Comparison of ENCODE assay signal across 11 cellular contexts in the genomic region with DNA sequence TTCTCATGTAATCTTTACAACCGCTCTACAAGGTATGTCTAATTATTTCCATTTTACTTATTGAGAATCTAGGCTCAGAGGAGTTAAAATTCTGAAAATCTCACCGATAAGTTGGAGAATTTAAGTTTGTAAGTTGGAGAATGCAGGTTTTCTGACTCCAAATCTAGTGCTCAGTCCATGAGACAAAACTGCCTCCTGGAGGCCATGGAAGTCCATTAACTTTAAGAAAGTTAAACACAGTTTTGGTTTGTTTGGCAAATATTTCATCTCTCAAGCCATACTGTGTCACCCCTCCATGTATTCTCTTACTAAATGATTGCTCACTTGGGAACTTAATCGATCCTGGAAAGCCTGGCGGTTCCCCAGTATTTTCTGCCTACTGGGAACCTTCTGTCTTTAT. TPM values are rescaled to one million over a fixed set of nuclear protein-coding genes. Genes with fewer than 3 reads are reported as not detected.
A peak's percentile ranks its signal among the peaks of the same experiment; 100 is the strongest.
DNase-seq lines count a peak whose midpoint lies in the region; ATAC-seq, FAIRE-seq and TF ChIP-seq lines count a peak whose summit lies in the region.
"Had no signal": no experiment of that assay in that cellular context is flagged by ENCODE, and none has a peak within 500 bp of the region (broad histone marks: within the 10 kb centered on the region; RNA-seq: fewer than 3 reads in every experiment).

No MANE protein-coding gene starts in this region.

- no peak overlapping the region for H2BK15ac ChIP-seq in IMR-90 (ENCODE audit: low read depth, low read length)

- no peak overlapping the region for H3K4ac ChIP-seq in IMR-90 (ENCODE audit: low read depth, low read length)

- H3K79me1 ChIP-seq in IMR-90 (ENCODE audit: low read depth in 1 of 2, low read length in 2 of 2), result no peaks in the 10 kb centered on the region

- ATAC-seq in IMR-90 (ENCODE audit: low read depth), result no peak
- ATAC-seq in GM18909 (IDR thresholded peaks at IDR 0.05; ENCODE audit: poor library complexity, unreplicated experiment), result no peak

- no peak overlapping the region for H4K91ac ChIP-seq in IMR-90 (ENCODE audit: insufficient read depth, low read depth, low read length)

- H2BK20ac ChIP-seq in IMR-90 (ENCODE audit: low read depth, low read length), result no peak overlapping the region

- no peak overlapping the region for H3K9ac ChIP-seq in IMR-90 (ENCODE audit: low read depth, low read length)
- no peak overlapping the region for H3K9ac ChIP-seq in liver (ENCODE audit: low read depth in 1 of 2, low read length in 2 of 2)

- H3K9me3 ChIP-seq in IMR-90 (ENCODE audit: control insufficient read depth, insufficient read depth, low read length) (no peaks in the 10 kb centered on the region), liver (ENCODE audit: control insufficient read depth in 4 of 4, low read length in 3 of 4) (no peaks in the 10 kb centered on the region)

- dilution Hi-C loops in IMR-90 (cut with HindIII; ENCODE audit: low sequenced_read_pairs, unreplicated experiment), result no loop called here

- H3K36me3 ChIP-seq in IMR-90 (ENCODE audit: control insufficient read depth, insufficient read depth, low read length) (no peaks in the 10 kb centered on the region), liver (ENCODE audit: control insufficient read depth in 4 of 4, insufficient read depth in 3 of 4, low read depth in 1 of 4, low read length in 3 of 4) (no peaks in the 10 kb centered on the region)

- no peak overlapping the region for H3K4me3 ChIP-seq in IMR-90 (ENCODE audit: insufficient read depth, low read depth, low read length)
- no peak overlapping the region for H3K4me3 ChIP-seq in liver (ENCODE audit: low read depth in 1 of 3, low read length in 3 of 3)

- POLR2A ChIA-PET in IMR-90 (lab: Charles Lee; ENCODE audit: unreplicated experiment), result no interaction called here

- no peak overlapping the region for H3K14ac ChIP-seq in IMR-90 (replicated peaks; ENCODE audit: low read depth, low read length)

- TF ChIP-seq CTCF in D721Med (IDR thresholded peaks at IDR 0.05; ENCODE audit: insufficient read depth, missing control alignments), result peak; percentile 32
- peak; percentile 49 for TF ChIP-seq CTCF in IMR-90 (conservative IDR thresholded peaks at IDR 0.05; ENCODE audit: low read depth, low read length)
- peak; percentile 22 for TF ChIP-seq CTCF in liver (IDR thresholded peaks at IDR 0.05; ENCODE audit: low read depth, low read length, missing input control)

- H3K23ac ChIP-seq in IMR-90 (ENCODE audit: low read depth, low read length), result no peak overlapping the region

- BruUV-seq in IMR-90 (replicated peaks; lab: Mats Ljungman, UMichigan), result no TSS peak

- H2AFZ ChIP-seq in IMR-90 (replicated peaks; ENCODE audit: low read length, poor library complexity), result no peak overlapping the region

- no peaks in the 10 kb centered on the region for H4K20me1 ChIP-seq in IMR-90 (ENCODE audit: insufficient read depth, low read length)

- H3K27ac ChIP-seq in IMR-90 (ENCODE audit: insufficient read depth, low read length) (no peak overlapping the region), liver (ENCODE audit: low read depth in 1 of 2, low read length in 2 of 2) (no peak overlapping the region)

- no peak overlapping the region for H2AK5ac ChIP-seq in IMR-90 (ENCODE audit: low read depth, low read length)

- no peak overlapping the region for H3K18ac ChIP-seq in IMR-90 (ENCODE audit: low read depth, low read length)

- no peak overlapping the region for H2BK5ac ChIP-seq in IMR-90 (ENCODE audit: low read depth, low read length, poor library complexity, severe bottlenecking)

- no peaks in the 10 kb centered on the region; the same call in 1 of the 2 replicates for H3K27me3 ChIP-seq in IMR-90 (ENCODE audit: control insufficient read depth, insufficient read depth, low read length)
- no peaks in the 10 kb centered on the region for H3K27me3 ChIP-seq in liver (ENCODE audit: control insufficient read depth in 4 of 4, insufficient read depth in 4 of 4, low read length in 3 of 4)

- no peak overlapping the region for H3K56ac ChIP-seq in IMR-90 (ENCODE audit: extremely low read depth, insufficient read depth, low read length)

- intact Hi-C loops in IMR-90 (cut with micrococcal nuclease), result loop anchor here (5.0 kb wide), 1 partner anchor 327 kb away; no protein-coding TSS in a partner anchor

- in situ Hi-C loops in IMR-90 (cut with MboI; ENCODE audit: low sequenced_read_pairs), result no loop called here
- in situ Hi-C loops in T47D (cut with HindIII; ENCODE audit: low pct_unique_long_range_greater_than_20kb, low sequenced_read_pairs), result no loop called here

- no peak for TF ChIP-seq POLR2A in IMR-90 (IDR thresholded peaks at IDR 0.05; ENCODE audit: low read depth, low read length)

- peak; percentile 58 for FAIRE-seq in D721Med (lab: Jason Lieb, UNC)

- WGBS in IMR-90 (ENCODE audit: extremely low coverage in 2 of 2, insufficient read length in 1 of 2), 2 experiments, result no CpG with 5 or more reads among the region's 4 CpGs
- 89% methylated on average over 4 of the region's 4 CpGs for WGBS in liver

- peak; percentile 67 for TF ChIP-seq RAD21 in IMR-90 (IDR thresholded peaks at IDR 0.05; ENCODE audit: low read length)
- peak; percentile 66 to 68 for TF ChIP-seq RAD21 in liver (IDR thresholded peaks at IDR 0.05)

- no peak overlapping the region for H2AK9ac ChIP-seq in IMR-90 (replicated peaks; ENCODE audit: low read depth, low read length, poor library complexity)

- H3K9me1 ChIP-seq in IMR-90 (ENCODE audit: insufficient read depth, low read length), result no peaks in the 10 kb centered on the region

- DNase-seq in D721Med (ENCODE audit: insufficient read length, low spot score), result no peak
- DNase-seq in IMR-90, result peak; percentile 47
- DNase-seq in T47D (ENCODE audit: low read depth in 1 of 2, low spot score in 1 of 2), result peak; percentile 17 to 46
- no peak for DNase-seq in activated CD4-positive, CD25-positive, alpha-beta regulatory T cell (lab: John Stamatoyannopoulos, UW)
- no peak for DNase-seq in NCI-H526 (lab: John Stamatoyannopoulos, UW)
- DNase-seq in NAMALWA (ENCODE audit: low spot score), result no peak
- DNase-seq: islet precursor cell, NCI-H2081 treated with DMSO at 0.1 percent for 48 hours, nucleus accumbens had no signal

- no peak overlapping the region for H4K5ac ChIP-seq in IMR-90 (ENCODE audit: low read depth, low read length)

- CTCF ChIA-PET in IMR-90 (lab: Yijun Ruan, JAX), result no interaction called here

- no peak overlapping the region for H4K8ac ChIP-seq in IMR-90 (ENCODE audit: low read depth in 2 of 2, low read length in 2 of 2)

- H3K4me2 ChIP-seq in IMR-90 (ENCODE audit: low read depth, low read length), result no peak overlapping the region

- H2BK120ac ChIP-seq in IMR-90 (ENCODE audit: low read depth, low read length), result no peak overlapping the region

- no peaks in the 10 kb centered on the region for H3K4me1 ChIP-seq in IMR-90 (ENCODE audit: control insufficient read depth, insufficient read depth, low read length)
- no peaks in the 10 kb centered on the region for H3K4me1 ChIP-seq in liver (ENCODE audit: control insufficient read depth in 4 of 4, insufficient read depth in 4 of 4, low read length in 3 of 4)

TF ChIP-seq in IMR-90, 13 proteins besides CTCF, POLR2A, EP300 and RAD21:
- TF ChIP-seq SMC3 (IDR thresholded peaks at IDR 0.05; ENCODE audit: low read depth, low read length) (peak; percentile 36; the same call in 1 of the 2 replicates), MXI1 (IDR thresholded peaks at IDR 0.05; ENCODE audit: borderline replicate concordance, low read depth, low read length) (no peak), MAFK (IDR thresholded peaks at IDR 0.05; ENCODE audit: low read depth, low read length) (no peak)

TF ChIP-seq in liver, 16 proteins besides CTCF, POLR2A, EP300 and RAD21:
- TF ChIP-seq ZBTB33 (IDR thresholded peaks at IDR 0.05), result no peak
- TF ChIP-seq SP1 (IDR thresholded peaks at IDR 0.05), result no peak
- no peak for TF ChIP-seq FOXA2 (IDR thresholded peaks at IDR 0.05)

RNA-seq across cellular contexts. Expression of gene INIP, which starts 52.6 kb away (rescaled TPM):
- 15.4 and 23.3 TPM in 2 replicates for total RNA-seq in IMR-90 (2012; rRNA removed)
- polyA plus RNA-seq in IMR-90 (2012; rRNA removed), result 10.7 and 11.1 TPM in 2 replicates
- polyA plus RNA-seq in IMR-90 (2012; cell fraction: cytosol; rRNA removed), result 2.2 and 4.5 TPM in 2 replicates
- polyA plus RNA-seq in IMR-90 (2012; cell fraction: nucleus; rRNA removed; ENCODE audit: low replicate concordance), result 0.74 and 3.5 TPM in 2 replicates
- 10 to 100 TPM; 10.8 to 13.3 TPM for total RNA-seq in liver
- polyA plus RNA-seq in liver, result 1 to 10 TPM; 6.2 to 9.5 TPM

Comparison
In these comparisons a context has a peak if more than half of its experiments do, and no peak if none do; other contexts are left out.
1. DNase-seq: peak in IMR-90 (single experiment) and T47D (2 of 2); none in D721Med (single experiment), activated CD4-positive, CD25-positive, alpha-beta regulatory T cell (0 of 4), NCI-H526 (0 of 2) and NAMALWA (single experiment).
2. Peak in every context shown above with its lines, with median percentiles within 50 percentile points of each other: CTCF ChIP-seq.